Comparison of ENCODE assay signal across 11 cellular contexts in the genomic region with DNA sequence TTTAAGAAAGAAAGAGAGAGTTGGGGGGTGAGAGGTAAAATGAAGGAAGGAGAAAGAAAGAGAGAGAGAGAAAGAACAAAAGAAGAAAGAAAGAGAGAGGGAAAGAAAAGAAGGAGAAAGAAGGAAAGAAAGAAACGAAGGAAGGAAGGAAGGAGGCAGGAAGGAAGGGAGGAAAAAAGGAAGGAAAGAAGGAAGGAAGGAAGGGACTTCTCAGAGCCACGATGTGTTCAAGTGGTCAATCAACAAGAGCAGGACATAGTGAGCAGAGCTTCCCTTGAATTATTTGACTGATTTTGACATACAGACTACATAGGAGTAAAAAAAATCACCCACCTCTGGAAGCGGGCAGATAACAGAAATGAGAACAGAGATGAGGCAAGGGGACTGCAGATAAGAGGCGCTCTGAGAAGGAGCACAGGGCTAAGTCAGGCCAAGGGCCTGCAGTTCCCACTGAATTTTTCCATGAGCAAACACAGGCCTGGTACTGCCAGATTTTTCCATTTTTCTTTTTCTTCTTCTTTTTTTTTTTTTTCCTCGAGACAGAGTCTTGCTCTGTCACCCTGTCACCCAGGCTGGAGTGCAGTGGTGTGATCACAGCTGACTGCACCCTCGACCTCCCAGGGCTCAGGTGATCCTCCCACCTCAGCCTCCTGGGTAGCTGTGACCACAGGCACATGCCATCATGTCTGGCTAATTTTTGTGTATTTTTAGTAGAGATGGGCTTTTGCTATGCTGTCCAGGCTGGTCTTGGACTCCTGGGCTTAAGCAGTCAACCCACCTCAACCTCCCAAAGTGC.
DNase-seq lines count a peak whose midpoint lies in the region; ATAC-seq, FAIRE-seq and TF ChIP-seq lines count a peak whose summit lies in the region.
"Had no signal": no experiment of that assay in that cellular context is flagged by ENCODE, and none has a peak within 500 bp of the region (broad histone marks: within the 10 kb centered on the region; RNA-seq: fewer than 3 reads in every experiment).

No MANE protein-coding gene starts in this region.

- H3K36me3 ChIP-seq in left lung (no peaks in the 10 kb centered on the region), stomach (no peaks in the 10 kb centered on the region)
- H3K36me3 ChIP-seq: SJCRH30 had no signal

- no peaks in the 10 kb centered on the region for H3K27me3 ChIP-seq in left lung
- H3K27me3 ChIP-seq in stomach = no peaks in the 10 kb centered on the region
- H3K27me3 ChIP-seq: SJCRH30 had no signal

- DNase-seq in M059J (ENCODE audit: low read depth) (peak; percentile 43), coronary artery (ENCODE audit: low spot score) (no peak), left lung (no peak), stomach (no peak), H54 (ENCODE audit: insufficient read length, low spot score) (no peak), DMS 273 (lab: John Stamatoyannopoulos, UW; ENCODE audit: unreplicated experiment) (no peak), midbrain (lab: John Stamatoyannopoulos, UW) (no peak)
- no peak for DNase-seq in activated CD4-positive, alpha-beta T cell treated with anti-CD3 and anti-CD28 coated beads, Interleukin-2, amount 50 U/mL, for 1 hour
- DNase-seq: activated CD4-positive, alpha-beta T cell treated with anti-CD3 and anti-CD28 coated beads for 48 hours had no signal

- H3K27ac ChIP-seq in coronary artery (peak overlapping the region; percentile 82 to 96), left lung (peak overlapping the region; percentile 45 to 59), stomach (peak overlapping the region in 4 of 5 donors; percentile 62 to 89 (median 71))
- H3K27ac ChIP-seq: SJCRH30 had no signal

- intact Hi-C loops in left lung (cut with DNase I) (no loop called here), stomach (cut with DNase I; ENCODE audit: low total_unique reads) (no loop called here)

- H3K4me1 ChIP-seq in left lung (peaks cover 9 to 15% of the 10 kb centered on the region in 2 donors), stomach (peaks cover 25 to 47% (median 39%) of the 10 kb centered on the region in 4 donors)

- H3K4me3 ChIP-seq in coronary artery (no peak overlapping the region), left lung (no peak overlapping the region), stomach (no peak overlapping the region)
- H3K4me3 ChIP-seq: SJCRH30, skin epidermis had no signal

- no peak for FAIRE-seq in H54 (lab: Jason Lieb, UNC)

- ATAC-seq in left lung = peak; percentile 5

- no peak for TF ChIP-seq CTCF in coronary artery (IDR thresholded peaks at IDR 0.05)
- no peak for TF ChIP-seq CTCF in left lung (IDR thresholded peaks at IDR 0.05)
- no peak for TF ChIP-seq CTCF in stomach (IDR thresholded peaks at IDR 0.05)

- no peak for TF ChIP-seq POLR2A in stomach (IDR thresholded peaks at IDR 0.05)
- TF ChIP-seq POLR2A in H54 (IDR thresholded peaks at IDR 0.05; ENCODE audit: low read depth, low read length) = no peak

- no peak for TF ChIP-seq EP300 in stomach (IDR thresholded peaks at IDR 0.05)

- WGBS in stomach, 5 donors = 35 to 62% (median 42%) methylated on average over 6 of the region's 6 CpGs

- H3K9me3 ChIP-seq in left lung (no peaks in the 10 kb centered on the region), stomach (no peaks in the 10 kb centered on the region)
- H3K9me3 ChIP-seq: SJCRH30 had no signal
